Comparison of ENCODE assay signal across 8 cellular contexts in the genomic region with DNA sequence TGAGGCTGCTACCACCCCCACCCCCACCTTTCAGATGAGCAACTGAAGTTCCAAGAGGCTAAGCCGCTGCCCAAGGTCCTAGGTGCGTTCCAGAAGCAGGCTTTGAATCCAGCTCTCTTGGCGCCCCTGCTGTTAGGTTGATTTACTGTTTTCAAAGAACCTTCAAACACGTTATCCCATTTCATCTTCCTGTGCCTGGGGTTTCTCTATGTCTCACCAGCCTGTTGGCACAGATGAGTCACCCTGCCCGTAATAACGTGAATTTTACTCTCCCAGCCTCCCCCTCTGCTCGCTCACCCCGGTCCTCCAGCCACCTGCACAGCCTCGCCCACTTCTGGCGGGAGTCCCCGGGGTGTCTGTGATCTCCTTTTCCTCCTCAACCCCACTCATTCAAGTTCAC. TPM values are rescaled to one million over a fixed set of nuclear protein-coding genes. Genes with fewer than 3 reads are reported as not detected.
DNase-seq lines count a peak whose midpoint lies in the region; ATAC-seq, FAIRE-seq and TF ChIP-seq lines count a peak whose summit lies in the region.

No MANE protein-coding gene starts in this region.

- peak; percentile 84 for DNase-seq in H4 (ENCODE audit: low spot score)
- no peak for DNase-seq in RWPE2 (ENCODE audit: low spot score)
- DNase-seq in GM12878 (ENCODE audit: low read depth, low spot score), result no peak
- DNase-seq in stimulated activated CD4-positive, alpha-beta T cell treated with anti-CD3 and anti-CD28 coated beads, Interleukin-4, amount 100 ng/mL, for 48 hours (ENCODE audit: low read depth in 2 of 2), result peak; percentile 57 to 62
- no peak for DNase-seq in left cardiac atrium
- no peak for DNase-seq in HuH-7 (ENCODE audit: low spot score)

- H3K9ac ChIP-seq in GM12878 (ENCODE audit: control insufficient read depth, insufficient read depth, low read length), result no peak overlapping the region

- in situ Hi-C loops in GM12878 (cut with MboI), result no loop called here

- TF ChIP-seq POLR2A in GM12878 (IDR thresholded peaks at IDR 0.05; ENCODE audit: low read depth, low read length), result no peak

- RAD21 ChIA-PET in GM12878 (lab: Charles Lee; ENCODE audit: unreplicated experiment), result no interaction called here

- ATAC-seq in RWPE2 (ENCODE audit: low read depth) (peak; percentile 90), GM12878 (peak; percentile 72), HG02840 (IDR thresholded peaks at IDR 0.05; ENCODE audit: low FRiP score, unreplicated experiment) (no peak), left cardiac atrium (no peak), GM19035 (IDR thresholded peaks at IDR 0.05; ENCODE audit: unreplicated experiment) (no peak)

- H3K4me3 ChIP-seq in RWPE2 (ENCODE audit: severe bottlenecking) (no peak overlapping the region), GM12878 (no peak overlapping the region)

- CTCF ChIA-PET in GM12878 (lab: Yijun Ruan, JAX), result interaction anchor here (1.5 to 1.8 kb wide), 2 partner anchors 8 to 336 kb away, joined by 4 to 10 read pairs; no protein-coding TSS in a partner anchor

- no peaks in the 10 kb centered on the region for H3K36me3 ChIP-seq in RWPE2 (ENCODE audit: low read depth)
- H3K36me3 ChIP-seq in GM12878 (ENCODE audit: control insufficient read depth in 2 of 2, insufficient read depth in 2 of 2, low read length in 1 of 2), result no peaks in the 10 kb centered on the region

- H3K4me1 ChIP-seq in RWPE2 (ENCODE audit: insufficient read depth, poor library complexity, severe bottlenecking) (peaks cover 14% of the 10 kb centered on the region), GM12878 (ENCODE audit: control insufficient read depth, insufficient read depth, low read length) (no peaks in the 10 kb centered on the region)

- H3K4me2 ChIP-seq in GM12878 (ENCODE audit: control insufficient read depth, insufficient read depth), result no peak overlapping the region

- H2AFZ ChIP-seq in GM12878 (ENCODE audit: control insufficient read depth, low read depth, low read length), result no peak overlapping the region

- POLR2A ChIA-PET in GM12878 (lab: Charles Lee), result interaction anchor here (0.6 kb wide), 1 partner anchor 175 kb away, joined by 3 read pairs; no protein-coding TSS in a partner anchor

- no peak for FAIRE-seq in GM12878 (lab: Jason Lieb, UNC)

- H3K79me2 ChIP-seq in GM12878 (ENCODE audit: control insufficient read depth, insufficient read depth, low read length), result no peaks in the 10 kb centered on the region

- H4K20me1 ChIP-seq in GM12878 (ENCODE audit: control insufficient read depth, insufficient read depth), result no peaks in the 10 kb centered on the region

- no TSS peak for BruUV-seq in GM12878 (replicated peaks; lab: Mats Ljungman, UMichigan)

- intact Hi-C loops in GM12878 (cut with micrococcal nuclease; ENCODE audit: unreplicated experiment), result loop anchor here (10.0 kb wide), 1 partner anchor 176 kb away; no protein-coding TSS in a partner anchor
- intact Hi-C loops in left cardiac atrium (cut with DNase I), result loop anchor here in 1 of 2 donors (10.0 kb wide), 1 partner anchor 186 kb away; the partner anchor contains the start of gene PPARG

- H3K9me3 ChIP-seq in RWPE2 (ENCODE audit: severe bottlenecking) (no peaks in the 10 kb centered on the region), GM12878 (replicated peaks; ENCODE audit: control insufficient read depth, insufficient read depth, low read length) (no peaks in the 10 kb centered on the region)

- WGBS in GM12878 (ENCODE audit: insufficient coverage, insufficient replicate concordance, low lambda C conversion rate, missing lambda C conversion rate), result 3% methylated on average over 11 of the region's 11 CpGs

- H3K27me3 ChIP-seq in RWPE2 (ENCODE audit: insufficient read depth, poor library complexity, severe bottlenecking) (no peaks in the 10 kb centered on the region), GM12878 (replicated peaks in 1 of 2; ENCODE audit: control insufficient read depth in 2 of 2, insufficient read depth in 2 of 2, low read length in 1 of 2) (0 out of 4 replicates have a peak, but pooled peaks cover 0 to 2% of the 10 kb centered on the region in 2 experiments)

- no peak for TF ChIP-seq EP300 in GM12878 (IDR thresholded peaks at IDR 0.05; ENCODE audit: borderline replicate concordance in 1 of 2, control insufficient read depth in 1 of 2, low read depth in 2 of 2, low read length in 2 of 2)

- H3K27ac ChIP-seq in RWPE2 (ENCODE audit: poor library complexity, severe bottlenecking) (peak overlapping the region; percentile 24), GM12878 (ENCODE audit: control insufficient read depth, insufficient read depth) (no peak overlapping the region)

- SMC1A ChIA-PET in GM12878 (lab: Charles Lee; ENCODE audit: uncharacterized antibody, unreplicated experiment), result interaction anchor here (1.6 kb wide), 1 partner anchor 320 kb away, joined by 4 read pairs; no protein-coding TSS in a partner anchor

- TF ChIP-seq CTCF in RWPE2 (IDR thresholded peaks at IDR 0.05; ENCODE audit: poor library complexity, severe bottlenecking), result peak; percentile 39
- TF ChIP-seq CTCF in GM12878 (IDR thresholded peaks at IDR 0.05 in 2 of 3, conservative IDR thresholded peaks at IDR 0.05 in 1 of 3; ENCODE audit: control insufficient read depth in 2 of 3, extremely low read depth in 1 of 3, insufficient read depth in 1 of 3, low read depth in 3 of 3, low read length in 3 of 3), result 0 out of 6 replicates have a peak, but pooled peaks of 1 of the 3 experiments have one; percentile 1

- TF ChIP-seq RAD21 in GM12878 (IDR thresholded peaks at IDR 0.05; ENCODE audit: insufficient read depth, low read depth, low read length), result no peak

TF ChIP-seq in GM12878, 131 proteins besides CTCF, POLR2A, EP300 and RAD21 (continues in another document):
- TF ChIP-seq EGR1 (IDR thresholded peaks at IDR 0.05; ENCODE audit: borderline replicate concordance in 1 of 2, low read depth in 2 of 2, low read length in 2 of 2), result no peak
- TF ChIP-seq WRNIP1 (IDR thresholded peaks at IDR 0.05; ENCODE audit: borderline replicate concordance, low read depth, low read length), result no peak
- TF ChIP-seq, protein P1, sequence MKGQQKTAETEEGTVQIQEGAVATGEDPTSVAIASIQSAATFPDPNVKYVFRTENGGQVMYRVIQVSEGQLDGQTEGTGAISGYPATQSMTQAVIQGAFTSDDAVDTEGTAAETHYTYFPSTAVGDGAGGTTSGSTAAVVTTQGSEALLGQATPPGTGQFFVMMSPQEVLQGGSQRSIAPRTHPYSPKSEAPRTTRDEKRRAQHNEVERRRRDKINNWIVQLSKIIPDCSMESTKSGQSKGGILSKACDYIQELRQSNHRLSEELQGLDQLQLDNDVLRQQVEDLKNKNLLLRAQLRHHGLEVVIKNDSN (IDR thresholded peaks at IDR 0.05; ENCODE audit: borderline replicate concordance, extremely low read length, insufficient read depth, low read depth, low read length), result no peak
- TF ChIP-seq SUPT20H (IDR thresholded peaks at IDR 0.05; ENCODE audit: borderline replicate concordance, control insufficient read depth, low read depth, low read length), result no peak
- TF ChIP-seq ASH2L (IDR thresholded peaks at IDR 0.05; ENCODE audit: borderline replicate concordance, low read depth), result no peak
- TF ChIP-seq ZNF217 (IDR thresholded peaks at IDR 0.05), result no peak
- no peak for TF ChIP-seq NR2C1 (IDR thresholded peaks at IDR 0.05)
- TF ChIP-seq, protein P2, sequence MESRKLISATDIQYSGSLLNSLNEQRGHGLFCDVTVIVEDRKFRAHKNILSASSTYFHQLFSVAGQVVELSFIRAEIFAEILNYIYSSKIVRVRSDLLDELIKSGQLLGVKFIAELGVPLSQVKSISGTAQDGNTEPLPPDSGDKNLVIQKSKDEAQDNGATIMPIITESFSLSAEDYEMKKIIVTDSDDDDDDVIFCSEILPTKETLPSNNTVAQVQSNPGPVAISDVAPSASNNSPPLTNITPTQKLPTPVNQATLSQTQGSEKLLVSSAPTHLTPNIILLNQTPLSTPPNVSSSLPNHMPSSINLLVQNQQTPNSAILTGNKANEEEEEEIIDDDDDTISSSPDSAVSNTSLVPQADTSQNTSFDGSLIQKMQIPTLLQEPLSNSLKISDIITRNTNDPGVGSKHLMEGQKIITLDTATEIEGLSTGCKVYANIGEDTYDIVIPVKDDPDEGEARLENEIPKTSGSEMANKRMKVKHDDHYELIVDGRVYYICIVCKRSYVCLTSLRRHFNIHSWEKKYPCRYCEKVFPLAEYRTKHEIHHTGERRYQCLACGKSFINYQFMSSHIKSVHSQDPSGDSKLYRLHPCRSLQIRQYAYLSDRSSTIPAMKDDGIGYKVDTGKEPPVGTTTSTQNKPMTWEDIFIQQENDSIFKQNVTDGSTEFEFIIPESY (IDR thresholded peaks at IDR 0.05), result no peak
- TF ChIP-seq SMC3 (IDR thresholded peaks at IDR 0.05; ENCODE audit: borderline replicate concordance, low read length), result no peak
- no peak for TF ChIP-seq ELK1 (IDR thresholded peaks at IDR 0.05; ENCODE audit: low read depth, low read length)
- TF ChIP-seq CREM (IDR thresholded peaks at IDR 0.05; ENCODE audit: low read depth), result no peak

RNA-seq across cellular contexts. Expression of gene TSEN2, which starts 13.1 kb away (rescaled TPM):
- 11.9 and 13.7 TPM in 2 replicates for total RNA-seq in H4 (2014; rRNA removed; shearing (Covaris generic))
- 93.6 and 95.4 TPM in 2 replicates for total RNA-seq in GM12878 (2013; cell fraction: nucleolus; rRNA removed)
- 23.5 and 24.4 TPM in 2 replicates for total RNA-seq in GM12878 (2014; rRNA removed)
- total RNA-seq in GM12878 (2014; rRNA removed; fragmentation: Illumina TruSeq; extraction: Trizol), result 22.9 and 26.9 TPM in 2 replicates
- total RNA-seq in GM12878 (2021), result 17.7 and 17.8 TPM in 2 replicates
- polyA plus RNA-seq in GM12878 (2011; ENCODE audit: low read depth), result 8.3 TPM
- 17.8 and 18.9 TPM in 2 replicates for polyA plus RNA-seq in GM12878 (2011; rRNA removed)
- polyA plus RNA-seq in GM12878 (2011; cell fraction: cytosol; rRNA removed), result 9.3 and 9.7 TPM in 2 replicates
- polyA plus RNA-seq in GM12878 (2011; cell fraction: nucleus; rRNA removed), result 17.1 and 24.6 TPM in 2 replicates
- polyA plus RNA-seq in GM12878 (2012), result 8.6 and 9.0 TPM in 2 replicates
- 24.1 and 25.0 TPM in 2 replicates for polyA plus RNA-seq in GM12878 (2014; fragmentation: Illumina TruSeq; extraction: Trizol)
- 10 to 100 TPM; 24.5 TPM for polyA plus RNA-seq in GM12878 (2014; fragmentation: Nextera tagmentation; extraction: Ambion mirVana)
- 18.2 and 21.2 TPM in 2 replicates for polyA plus RNA-seq in GM12878 (2014; rRNA removed)
- polyA plus RNA-seq in GM12878 (2016; fragmentation: Nextera tagmentation; extraction: Ambion mirVana), result 10 to 100 TPM; 26.7 to 32.3 TPM
- polyA minus RNA-seq in GM12878 (2011; rRNA and poly(A)+ RNA removed), result 16.5 and 19.0 TPM in 2 replicates
- 5.3 and 5.6 TPM in 2 replicates for polyA minus RNA-seq in GM12878 (2011; cell fraction: cytosol; rRNA and poly(A)+ RNA removed)
- polyA minus RNA-seq in GM12878 (2011; cell fraction: nucleus; rRNA and poly(A)+ RNA removed), result 11.2 and 20.6 TPM in 2 replicates
- 10 to 100 TPM; 15.3 to 16.8 TPM for total RNA-seq in left cardiac atrium

Comparison
In these comparisons a context has a peak if more than half of its experiments do, and no peak if none do; other contexts are left out.
1. DNase-seq: peak in H4 (single experiment) and stimulated activated CD4-positive, alpha-beta T cell treated with anti-CD3 and anti-CD28 coated beads, Interleukin-4, amount 100 ng/mL, for 48 hours (2 of 2); none in RWPE2 (single experiment), GM12878 (single experiment), left cardiac atrium (single experiment) and HuH-7 (single experiment).
2. ATAC-seq: peak in RWPE2 (single experiment) and GM12878 (single experiment); none in HG02840 (single experiment), left cardiac atrium (0 of 2) and GM19035 (single experiment).